ENCODE assay signal across 2 cellular contexts in the genomic region with DNA sequence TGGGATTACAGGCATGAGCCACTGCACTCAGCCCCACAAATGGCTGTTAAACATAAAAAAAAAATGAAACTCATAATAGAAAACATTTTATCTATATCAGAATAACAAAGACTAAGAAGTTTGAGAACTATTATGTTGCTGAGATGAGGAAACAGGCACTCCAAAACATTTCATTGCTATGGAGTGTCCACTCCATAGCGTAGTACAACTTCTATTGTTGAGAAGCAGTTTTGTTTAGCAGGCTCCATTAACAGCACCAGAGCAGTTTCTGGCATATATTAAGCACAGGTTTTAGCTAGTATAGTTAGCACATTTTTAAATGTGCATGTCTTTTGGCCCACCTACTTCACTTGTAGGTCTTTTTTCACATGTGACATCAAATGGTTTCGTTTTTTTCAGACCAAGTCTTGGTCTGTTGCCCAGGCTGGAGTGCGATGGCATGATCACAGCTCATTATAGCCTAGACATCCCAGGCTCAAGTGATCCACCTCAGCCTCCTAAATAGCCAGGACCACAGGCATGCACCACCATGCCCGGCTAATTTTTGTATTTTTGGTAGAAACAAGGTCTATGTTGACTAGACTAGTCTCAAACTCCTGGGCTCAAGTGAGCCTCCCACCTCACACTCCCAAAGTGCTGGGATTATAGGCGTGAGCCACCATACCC.
TF ChIP-seq lines count a peak whose summit lies in the region.

No MANE protein-coding gene starts in this region.

TF ChIP-seq in HEK293, 187 proteins besides CTCF, POLR2A, EP300 and RAD21:
- TF ChIP-seq, protein P1, sequence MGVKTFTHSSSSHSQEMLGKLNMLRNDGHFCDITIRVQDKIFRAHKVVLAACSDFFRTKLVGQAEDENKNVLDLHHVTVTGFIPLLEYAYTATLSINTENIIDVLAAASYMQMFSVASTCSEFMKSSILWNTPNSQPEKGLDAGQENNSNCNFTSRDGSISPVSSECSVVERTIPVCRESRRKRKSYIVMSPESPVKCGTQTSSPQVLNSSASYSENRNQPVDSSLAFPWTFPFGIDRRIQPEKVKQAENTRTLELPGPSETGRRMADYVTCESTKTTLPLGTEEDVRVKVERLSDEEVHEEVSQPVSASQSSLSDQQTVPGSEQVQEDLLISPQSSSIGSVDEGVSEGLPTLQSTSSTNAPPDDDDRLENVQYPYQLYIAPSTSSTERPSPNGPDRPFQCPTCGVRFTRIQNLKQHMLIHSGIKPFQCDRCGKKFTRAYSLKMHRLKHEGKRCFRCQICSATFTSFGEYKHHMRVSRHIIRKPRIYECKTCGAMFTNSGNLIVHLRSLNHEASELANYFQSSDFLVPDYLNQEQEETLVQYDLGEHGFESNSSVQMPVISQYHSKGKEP (tag by site-specific recombination; IDR thresholded peaks at IDR 0.05) = no peak
- TF ChIP-seq ZNF600 (tag by site-specific recombination; IDR thresholded peaks at IDR 0.05) = peak; percentile 44; the same call in 1 of the 2 replicates

TF ChIP-seq in K562, 482 proteins besides CTCF, POLR2A, EP300 and RAD21:
- TF ChIP-seq ILF3 (IDR thresholded peaks at IDR 0.05; ENCODE audit: borderline replicate concordance) (0 out of 2 replicates have a peak, but pooled peaks have one; percentile 30), MYNN (IDR thresholded peaks at IDR 0.05) (0 out of 2 replicates have a peak, but pooled peaks have one; percentile 10), MYNN (CRISPR knock-in tag; IDR thresholded peaks at IDR 0.05) (no peak), RHOXF2B (CRISPR knock-in tag; conservative IDR thresholded peaks at IDR 0.05) (0 out of 2 replicates have a peak, but pooled peaks have one; percentile 25)
- TF ChIP-seq, protein P2, sequence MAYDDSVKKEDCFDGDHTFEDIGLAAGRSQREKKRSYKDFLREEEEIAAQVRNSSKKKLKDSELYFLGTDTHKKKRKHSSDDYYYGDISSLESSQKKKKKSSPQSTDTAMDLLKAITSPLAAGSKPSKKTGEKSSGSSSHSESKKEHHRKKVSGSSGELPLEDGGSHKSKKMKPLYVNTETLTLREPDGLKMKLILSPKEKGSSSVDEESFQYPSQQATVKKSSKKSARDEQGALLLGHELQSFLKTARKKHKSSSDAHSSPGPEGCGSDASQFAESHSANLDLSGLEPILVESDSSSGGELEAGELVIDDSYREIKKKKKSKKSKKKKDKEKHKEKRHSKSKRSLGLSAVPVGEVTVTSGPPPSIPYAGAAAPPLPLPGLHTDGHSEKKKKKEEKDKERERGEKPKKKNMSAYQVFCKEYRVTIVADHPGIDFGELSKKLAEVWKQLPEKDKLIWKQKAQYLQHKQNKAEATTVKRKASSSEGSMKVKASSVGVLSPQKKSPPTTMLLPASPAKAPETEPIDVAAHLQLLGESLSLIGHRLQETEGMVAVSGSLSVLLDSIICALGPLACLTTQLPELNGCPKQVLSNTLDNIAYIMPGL (CRISPR knock-in tag; IDR thresholded peaks at IDR 0.05) = no peak
